Comparison of ENCODE assay signal across 8 cellular contexts in the genomic region with DNA sequence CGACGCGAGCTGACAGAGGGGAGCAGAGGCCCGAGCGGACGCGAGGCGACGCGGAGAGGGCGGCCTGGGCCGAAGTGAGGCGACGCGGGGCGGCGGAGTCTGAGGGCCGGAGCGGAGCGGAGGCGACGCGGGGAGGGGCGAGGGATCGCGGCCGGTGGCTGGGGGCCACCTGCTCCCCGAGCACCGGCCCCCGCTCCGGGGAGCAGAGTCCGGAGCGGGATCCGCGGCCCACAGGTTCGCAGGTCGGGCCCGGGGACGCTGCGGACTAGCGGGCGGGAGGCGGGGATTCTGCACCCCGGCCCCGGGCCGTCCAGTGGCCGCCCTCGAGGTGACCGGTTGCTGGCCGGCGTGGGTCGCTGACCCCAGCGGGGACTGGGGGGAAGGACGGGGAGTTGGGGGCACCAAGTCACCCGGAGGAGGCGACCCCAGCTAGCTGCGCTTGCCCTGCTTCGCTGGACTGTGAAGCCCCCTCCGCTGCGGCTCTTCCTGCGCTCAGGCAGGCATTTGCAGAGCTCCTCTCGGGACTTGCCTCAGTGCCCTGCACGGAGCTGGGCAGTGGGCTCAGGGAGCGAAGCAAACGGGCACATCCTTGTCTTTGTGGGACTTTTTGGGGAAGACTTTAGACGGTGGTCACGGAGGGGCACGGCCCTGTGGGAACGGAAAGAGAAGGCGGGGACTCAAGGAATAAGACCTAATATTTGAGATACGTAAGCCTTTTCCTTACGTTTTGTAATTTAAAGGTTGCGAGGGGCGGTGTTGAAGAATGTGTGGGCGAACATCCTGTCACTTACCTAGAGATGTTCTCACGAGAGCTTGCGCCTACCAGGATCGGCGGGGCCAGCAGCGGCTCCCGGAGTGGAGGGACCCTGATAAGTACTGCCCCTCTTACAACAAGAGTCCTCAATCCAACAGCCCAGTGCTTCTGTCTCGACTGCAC. TPM values are rescaled to one million over a fixed set of nuclear protein-coding genes. Genes with fewer than 3 reads are reported as not detected.
DNase-seq lines count a peak whose midpoint lies in the region; ATAC-seq and TF ChIP-seq lines count a peak whose summit lies in the region.

No MANE protein-coding gene starts in this region.

- peaks cover 36% of the 10 kb centered on the region for H3K79me2 ChIP-seq in Karpas-422 (ENCODE audit: low read length)

- peak overlapping the region; percentile 97 for H3K27ac Mint-ChIP-seq in chondrocyte (ENCODE audit: unreplicated experiment)

- H3K4me1 Mint-ChIP-seq in chondrocyte (ENCODE audit: low read depth), result peaks cover 21% of the 10 kb centered on the region

- peak overlapping the region; percentile 68 for H3K4me2 ChIP-seq in Karpas-422 (ENCODE audit: low read depth, low read length, poor library complexity, severe bottlenecking)

- H3K4me1 ChIP-seq in Karpas-422 (ENCODE audit: low read length) (peaks cover 82% of the 10 kb centered on the region), left lung (peaks cover 10 to 47% of the 10 kb centered on the region in 2 donors)

- peaks cover 30% of the 10 kb centered on the region for H3K36me3 ChIP-seq in Karpas-422 (ENCODE audit: insufficient read depth, low read length)
- peaks cover 0 to 37% of the 10 kb centered on the region in 2 donors for H3K36me3 ChIP-seq in left lung

- no peak overlapping the region for H2AFZ ChIP-seq in Karpas-422 (ENCODE audit: low read length)

- H4K20me1 ChIP-seq in Karpas-422 (ENCODE audit: insufficient read depth, low read depth, low read length), result peaks cover 2% of the 10 kb centered on the region; the same call in 1 of the 2 replicates

- H3K9me2 ChIP-seq in Karpas-422 (replicated peaks; ENCODE audit: insufficient read depth, low read length), result no peaks in the 10 kb centered on the region

- peaks cover 25% of the 10 kb centered on the region for H3K36me3 Mint-ChIP-seq in chondrocyte (ENCODE audit: low read depth)

- H3K9me3 Mint-ChIP-seq in chondrocyte (ENCODE audit: low read depth), result no peaks in the 10 kb centered on the region

- H3K27me3 ChIP-seq in Karpas-422 (ENCODE audit: low read length), result no peaks in the 10 kb centered on the region
- H3K27me3 ChIP-seq in left lung, result no peaks in the 10 kb centered on the region

- ATAC-seq in left lung, result peak; percentile 58
- ATAC-seq in HG03565 (IDR thresholded peaks at IDR 0.05; ENCODE audit: unreplicated experiment), result no peak

- H3K4me3 ChIP-seq in Karpas-422 (ENCODE audit: low read length) (peak overlapping the region; percentile 98), left lung (peak overlapping the region; percentile 81 to 86)

- no peaks in the 10 kb centered on the region for H3K9me3 ChIP-seq in Karpas-422 (ENCODE audit: low read length)
- H3K9me3 ChIP-seq in left lung, result no peaks in the 10 kb centered on the region

- H3K27me3 Mint-ChIP-seq in chondrocyte (ENCODE audit: low read depth), result no peaks in the 10 kb centered on the region

- H3K9ac ChIP-seq in Karpas-422 (ENCODE audit: low read length), result peak overlapping the region; percentile 99

- intact Hi-C loops in left lung (cut with DNase I), result no loop called here

- no peak for TF ChIP-seq CTCF in chondrocyte (IDR thresholded peaks at IDR 0.05)
- TF ChIP-seq CTCF in left lung (IDR thresholded peaks at IDR 0.05), result no peak

- peak overlapping the region; percentile 96 for H3K4me3 Mint-ChIP-seq in chondrocyte (ENCODE audit: unreplicated experiment)

- DNase-seq in NCI-H1417 (lab: John Stamatoyannopoulos, UW) (peak in 2 of 3 experiments; percentile 81), NCI-H1417 treated with DMSO at 0.1 percent for 48 hours (lab: John Stamatoyannopoulos, UW) (no peak), Karpas-422 (peak; percentile 86), chondrocyte (ENCODE audit: low spot score) (no peak), left lung (peak in 1 of 2 donors; percentile 45)
- peak; percentile 10 for DNase-seq in activated CD4-positive, CD25-positive, alpha-beta regulatory T cell treated with anti-CD3 and anti-CD28 coated beads, Interleukin-2, amount 50 U/mL, for 16 hours (ENCODE audit: low read depth, low spot score)
- DNase-seq in stimulated activated CD4-positive, alpha-beta T cell treated with anti-CD3 and anti-CD28 coated beads, Interleukin-4, amount 100 ng/mL, for 48 hours (ENCODE audit: low read depth in 2 of 2), result peak; percentile 43 to 49

- peak overlapping the region; percentile 100 for H3K27ac ChIP-seq in Karpas-422 (ENCODE audit: low read length)
- H3K27ac ChIP-seq in left lung, result peak overlapping the region; percentile 88 to 89

RNA-seq across cellular contexts. Expression of a gene that starts 0.6 kb away (rescaled TPM):
- total RNA-seq in Karpas-422 (2014; rRNA removed; shearing (Covaris generic); ENCODE audit: low replicate concordance), result 169 and 275 TPM in 2 replicates
- 21.6 to 25.9 TPM (median 22.7 TPM) in 3 replicates for total RNA-seq in chondrocyte
- 10 to 100 TPM; 32.9 to 34.9 TPM for total RNA-seq in left lung

RNA-seq across cellular contexts. Expression of a gene that starts 29.8 kb away (rescaled TPM):
- 88.1 and 108 TPM in 2 replicates for total RNA-seq in Karpas-422 (2014; rRNA removed; shearing (Covaris generic); ENCODE audit: low replicate concordance)
- total RNA-seq in chondrocyte, result 269 to 342 TPM (median 276 TPM) in 3 replicates
- 100 to 1,000 TPM; 211 to 231 TPM for total RNA-seq in left lung

Comparison
In these comparisons a context has a peak if more than half of its experiments do, and no peak if none do; other contexts are left out.
1. DNase-seq: peak in NCI-H1417 (2 of 3), Karpas-422 (single experiment), activated CD4-positive, CD25-positive, alpha-beta regulatory T cell treated with anti-CD3 and anti-CD28 coated beads, Interleukin-2, amount 50 U/mL, for 16 hours (single experiment) and stimulated activated CD4-positive, alpha-beta T cell treated with anti-CD3 and anti-CD28 coated beads, Interleukin-4, amount 100 ng/mL, for 48 hours (2 of 2); none in NCI-H1417 treated with DMSO at 0.1 percent for 48 hours (single experiment) and chondrocyte (single experiment).